14 cellular contexts compared by ENCODE assay signal in genomic region chr2:31428001-31428418, GRCh38. TPM values are rescaled to one million over a fixed set of nuclear protein-coding genes. Genes with fewer than 3 reads are reported as not detected.
DNase-seq lines count a peak whose midpoint lies in the region; ATAC-seq, FAIRE-seq and TF ChIP-seq lines count a peak whose summit lies in the region.
"Had no signal": no experiment of that assay in that cellular context is flagged by ENCODE, and none has a peak within 500 bp of the region (broad histone marks: within the 10 kb centered on the region; RNA-seq: fewer than 3 reads in every experiment).

No MANE protein-coding gene starts in this region.

- peak; percentile 27 to 55; a peak in 3 of 5 replicates for TF ChIP-seq RAD21 in A549 (conservative IDR thresholded peaks at IDR 0.05 in 1 of 2, IDR thresholded peaks at IDR 0.05 in 1 of 2)

- H3K9me3 ChIP-seq in A549 (0 out of 3 replicates have a peak, but pooled peaks cover 3% of the 10 kb centered on the region), GM23248 (ENCODE audit: low read depth) (no peaks in the 10 kb centered on the region), spleen (no peaks in the 10 kb centered on the region)

- TF ChIP-seq CTCF in A549 (IDR thresholded peaks at IDR 0.05) (no peak), spleen (IDR thresholded peaks at IDR 0.05 in 8 of 11, conservative IDR thresholded peaks at IDR 0.05 in 3 of 11) (no peak)

- intact Hi-C loops in spleen (cut with DNase I; ENCODE audit: low total_unique reads): no loop called here

- H3K4me3 ChIP-seq in A549 (no peak overlapping the region), GM23248 (no peak overlapping the region), spleen (no peak overlapping the region)
- H3K4me3 ChIP-seq: tibial nerve had no signal

- no peaks in the 10 kb centered on the region for H3K79me2 ChIP-seq in GM23248 (ENCODE audit: insufficient read depth)

- no peak for FAIRE-seq in A549 (lab: Jason Lieb, UNC)

- in situ Hi-C loops in GM23248 (cut with MboI): no loop called here

- 0 out of 6 replicates have a peak overlapping the region, but pooled peaks of 1 of the 2 experiments have one; percentile 1 for H3K27ac ChIP-seq in A549
- no peak overlapping the region for H3K27ac ChIP-seq in GM23248
- H3K27ac ChIP-seq in spleen: no peak overlapping the region
- H3K27ac ChIP-seq: tibial nerve had no signal

- TF ChIP-seq EP300 in A549 (IDR thresholded peaks at IDR 0.05): no peak

- no peaks in the 10 kb centered on the region for H3K9me2 ChIP-seq in GM23248 (ENCODE audit: insufficient read depth)

- no peaks in the 10 kb centered on the region for H4K20me1 ChIP-seq in GM23248 (ENCODE audit: insufficient read depth)

- POLR2A ChIA-PET in A549 (lab: Yijun Ruan, JAX): no interaction called here

- no peaks in the 10 kb centered on the region for H3F3A ChIP-seq in GM23248 (ENCODE audit: insufficient read depth)

- no peak overlapping the region for H2AFZ ChIP-seq in GM23248

- DNase-seq in A549 (ENCODE audit: low read depth in 1 of 2, low spot score in 1 of 2): peak in 1 of 2 experiments; percentile 52
- peak; percentile 51 for DNase-seq in GM23248
- peak; percentile 20 to 40 for DNase-seq in SW 1271 (lab: John Stamatoyannopoulos, UW)
- peak; percentile 16 for DNase-seq in hepatic stellate cell (ENCODE audit: low spot score)
- DNase-seq in germinal center (ENCODE audit: low spot score): no peak
- DNase-seq in D341Med (ENCODE audit: low spot score): no peak
- no peak for DNase-seq in spleen
- DNase-seq: C1 segment of cervical spinal cord, NCI-H1048, NCI-H748 treated with DMSO at 0.1 percent for 48 hours, T-cell had no signal

- CTCF ChIA-PET in A549 (lab: Yijun Ruan, JAX): interaction anchor here (0.9 kb wide), 1 partner anchor 26 kb away, joined by 3 read pairs; no protein-coding TSS in a partner anchor

- no peak overlapping the region for H3K9ac ChIP-seq in GM23248

- H3K4me2 ChIP-seq in A549 (no peak overlapping the region), GM23248 (ENCODE audit: unreplicated experiment) (no peak overlapping the region)

- 45% methylated on average over 4 of the region's 4 CpGs for WGBS in A549 (ENCODE audit: missing lambda C conversion rate)
- 82 to 94% methylated on average over 4 of the region's 4 CpGs for WGBS in GM23248 (ENCODE audit: low coverage in 1 of 2, low lambda C conversion rate in 2 of 2, missing lambda C conversion rate in 2 of 2), 2 experiments
- WGBS in spleen, 5 donors: 74 to 83% (median 78%) methylated on average over 4 of the region's 4 CpGs

- H3K4me1 ChIP-seq in A549 (peaks cover 10% of the 10 kb centered on the region; the same call in 1 of the 3 replicates), GM23248 (ENCODE audit: insufficient read depth) (peaks cover 8% of the 10 kb centered on the region), spleen (no peaks in the 10 kb centered on the region)
- H3K4me1 ChIP-seq: tibial nerve had no signal

- no peaks in the 10 kb centered on the region for H3K27me3 ChIP-seq in GM23248 (replicated peaks; ENCODE audit: insufficient read depth)
- H3K27me3 ChIP-seq in spleen (replicated peaks in 1 of 7): peaks cover 0 to 13% (median 0%) of the 10 kb centered on the region in 7 donors
- H3K27me3 ChIP-seq: tibial nerve had no signal

- ATAC-seq in A549: peak; percentile 53 to 91; a peak in 4 of 6 replicates
- ATAC-seq in HG02840 (IDR thresholded peaks at IDR 0.05; ENCODE audit: low FRiP score, unreplicated experiment): no peak
- ATAC-seq: activated naive CD4-positive, alpha-beta T cell treated with anti-CD3 and anti-CD28 coated beads, Interleukin-2, amount 50 U/mL, for 72 hours; T-cell had no signal

- H3K36me3 ChIP-seq in GM23248 (ENCODE audit: low read depth) (no peaks in the 10 kb centered on the region), spleen (no peaks in the 10 kb centered on the region)
- H3K36me3 ChIP-seq: tibial nerve had no signal

- TF ChIP-seq POLR2A in A549 (IDR thresholded peaks at IDR 0.05; ENCODE audit: low read length): no peak
- no peak for TF ChIP-seq POLR2A in spleen (IDR thresholded peaks at IDR 0.05)

TF ChIP-seq in A549, 52 proteins besides CTCF, POLR2A, EP300 and RAD21:
- no peak for TF ChIP-seq JUN (IDR thresholded peaks at IDR 0.05)
- no peak for TF ChIP-seq SREBF2 (IDR thresholded peaks at IDR 0.05)
- TF ChIP-seq E2F6 (IDR thresholded peaks at IDR 0.05; ENCODE audit: borderline replicate concordance, low read depth): no peak
- no peak for TF ChIP-seq MYC (IDR thresholded peaks at IDR 0.05; ENCODE audit: borderline replicate concordance, low read length)
- no peak for TF ChIP-seq BCL3 (IDR thresholded peaks at IDR 0.05)
- TF ChIP-seq TP53 (CRISPR knock-in tag; IDR thresholded peaks at IDR 0.05): no peak
- TF ChIP-seq MAX (IDR thresholded peaks at IDR 0.05): no peak
- TF ChIP-seq FOSB (CRISPR knock-in tag; IDR thresholded peaks at IDR 0.05): no peak
- no peak for TF ChIP-seq ESRRA (IDR thresholded peaks at IDR 0.05; ENCODE audit: borderline replicate concordance, low read length)
- no peak for TF ChIP-seq KDM1A (IDR thresholded peaks at IDR 0.05; ENCODE audit: low read depth)
- TF ChIP-seq MAZ (IDR thresholded peaks at IDR 0.05; ENCODE audit: borderline replicate concordance, low read depth, low read length): no peak
- TF ChIP-seq SMC3 (IDR thresholded peaks at IDR 0.05): no peak; the same call in 2 of the 3 replicates
- TF ChIP-seq HES2 (IDR thresholded peaks at IDR 0.05): no peak
- TF ChIP-seq HOXB5 (CRISPR knock-in tag; IDR thresholded peaks at IDR 0.05): no peak
- TF ChIP-seq RARB (CRISPR knock-in tag; IDR thresholded peaks at IDR 0.05): no peak
- no peak for TF ChIP-seq HOXA7 (CRISPR knock-in tag; IDR thresholded peaks at IDR 0.05)
- no peak for TF ChIP-seq TFCP2L1 (CRISPR knock-in tag; IDR thresholded peaks at IDR 0.05)
- TF ChIP-seq ZFP36 (IDR thresholded peaks at IDR 0.05; ENCODE audit: borderline replicate concordance, partially characterized antibody): no peak

RNA-seq across cellular contexts. Expression of gene XDH, which starts 13.5 kb away (rescaled TPM):
- 1.0 and 1.1 TPM in 2 replicates for polyA plus RNA-seq in A549 (2011; rRNA removed)
- 0.61 and 0.73 TPM in 2 replicates for polyA plus RNA-seq in A549 (2012; cell fraction: cytosol; rRNA removed)
- 1.0 and 1.8 TPM in 2 replicates for polyA plus RNA-seq in A549 (2012; cell fraction: nucleus; rRNA removed)
- 0.71 to 1.0 TPM (median 0.88 TPM) in 3 replicates for polyA plus RNA-seq in A549 (2017; fragmentation: RNase III; extraction: RNeasy Plus Mini Kit Qiagen cat#74134 plus additional on column Dnase treatment)
- polyA minus RNA-seq in A549 (2011; rRNA and poly(A)+ RNA removed): 1.1 and 1.3 TPM in 2 replicates
- 1.8 and 2.4 TPM in 2 replicates for total RNA-seq in GM23248 (2014; rRNA removed; shearing (Covaris generic))
- polyA plus RNA-seq in GM23248 (2016; fragmentation: Nextera tagmentation; extraction: Ambion mirVana): 1.3 and 1.8 TPM in 2 replicates
- total RNA-seq in spleen: not detected
- under 1 TPM in 1 of 3 donors, not detected in 2; 0.02 TPM for polyA plus RNA-seq in spleen
- total RNA-seq: activated naive CD4-positive, alpha-beta T cell treated with anti-CD3 and anti-CD28 coated beads, Interleukin-2, amount 50 U/mL, for 72 hours had no signal

Comparison
In these comparisons a context has a peak if more than half of its experiments do, and no peak if none do; other contexts are left out.
1. DNase-seq: peak in GM23248 (single experiment), SW 1271 (2 of 2) and hepatic stellate cell (single experiment); none in germinal center (single experiment), D341Med (single experiment) and spleen (single experiment).